13 cellular contexts compared by ENCODE assay signal in genomic region chr6:112286756-112287155, GRCh38. TPM values are rescaled to one million over a fixed set of nuclear protein-coding genes. Genes with fewer than 3 reads are reported as not detected.
"Had no signal": no experiment of that assay in that cellular context is flagged by ENCODE, and none has a peak within 500 bp of the region (broad histone marks: within the 10 kb centered on the region; RNA-seq: fewer than 3 reads in every experiment).

No MANE protein-coding gene starts in this region.

- H3K27me3 ChIP-seq: esophagus muscularis mucosa, gastrocnemius medialis, right atrium auricular region, stomach had no signal

- H3K9me3 Mint-ChIP-seq: naive thymus-derived CD8-positive, alpha-beta T cell; neural crest cell had no signal

- H3K36me3 ChIP-seq: esophagus muscularis mucosa, gastrocnemius medialis, right atrium auricular region, stomach had no signal

- DNase-seq: cortex of kidney; gastrocnemius medialis; kidney; left cardiac atrium; stimulated activated CD4-positive, alpha-beta T cell treated with anti-CD3 and anti-CD28 coated beads, Interleukin-12 subunit alpha, Interleukin-12 subunit beta, amount 100 ng/mL, for 4 hours; stomach; substantia nigra had no signal

- H3K27ac ChIP-seq: epithelial cell of prostate, gastrocnemius medialis, right atrium auricular region had no signal

- H3K27ac Mint-ChIP-seq: naive thymus-derived CD8-positive, alpha-beta T cell had no signal

- H3K4me3 ChIP-seq: esophagus muscularis mucosa, gastrocnemius medialis, mucosa of descending colon, right atrium auricular region, stomach had no signal

- H3K4me3 Mint-ChIP-seq: naive thymus-derived CD8-positive, alpha-beta T cell; neural crest cell had no signal

- ATAC-seq: gastrocnemius medialis, mucosa of descending colon had no signal

- H3K9me3 ChIP-seq: esophagus muscularis mucosa, gastrocnemius medialis, mucosa of descending colon, right atrium auricular region, stomach had no signal

RNA-seq across cellular contexts. Expression of gene LAMA4, which starts 32.4 kb away (rescaled TPM):
- total RNA-seq: naive thymus-derived CD8-positive, alpha-beta T cell had no signal
- polyA plus RNA-seq: naive thymus-derived CD8-positive, alpha-beta T cell had no signal
